26 cellular contexts compared by ENCODE assay signal in genomic region chr4:73706811-73707210, GRCh38. TPM values are rescaled to one million over a fixed set of nuclear protein-coding genes. Genes with fewer than 3 reads are reported as not detected.
DNase-seq lines count a peak whose midpoint lies in the region; ATAC-seq, FAIRE-seq and TF ChIP-seq lines count a peak whose summit lies in the region.
"Had no signal": no experiment of that assay in that cellular context is flagged by ENCODE, and none has a peak within 500 bp of the region (broad histone marks: within the 10 kb centered on the region; RNA-seq: fewer than 3 reads in every experiment).

No MANE protein-coding gene starts in this region.

- dilution Hi-C loops in endothelial cell of umbilical vein (cut with MboI; ENCODE audit: extremely low pct_ligation_motif_present, low sequenced_read_pairs) = no loop called here

- H3K9me3 ChIP-seq in A549 (0 out of 3 replicates have a peak, but pooled peaks cover 3% of the 10 kb centered on the region), Panc1 (ENCODE audit: control insufficient read depth, insufficient read depth, low read depth, low read length) (peaks cover 4% of the 10 kb centered on the region; the same call in 1 of the 2 replicates), endothelial cell of umbilical vein (replicated peaks; ENCODE audit: control insufficient read depth, insufficient read depth, low read length) (no peaks in the 10 kb centered on the region), vagina (no peaks in the 10 kb centered on the region)
- H3K9me3 ChIP-seq: BLaER1 treated with 17β-estradiol and CSF1 and Interleukin-3, amounts not matched to agents 10 nM and 100 nM; SJCRH30 had no signal

- TF ChIP-seq CTCF in A549 (IDR thresholded peaks at IDR 0.05) (no peak), HL-60 (IDR thresholded peaks at IDR 0.05; ENCODE audit: insufficient read depth, low read length) (no peak), Panc1 (IDR thresholded peaks at IDR 0.05) (no peak), endothelial cell of umbilical vein (IDR thresholded peaks at IDR 0.05; ENCODE audit: extremely low read depth in 1 of 2, insufficient read depth in 1 of 2, low read depth in 1 of 2, low read length in 2 of 2) (no peak), vagina (IDR thresholded peaks at IDR 0.05) (no peak)

- in situ Hi-C loops in Panc1 (cut with HindIII; ENCODE audit: low pct_unique_long_range_greater_than_20kb, low sequenced_read_pairs) = no loop called here

- intact Hi-C loops in Panc1 (cut with micrococcal nuclease; ENCODE audit: unreplicated experiment) (no loop called here), endothelial cell of umbilical vein (cut with micrococcal nuclease) (no loop called here), vagina (cut with DNase I) (no loop called here)

- CTCF ChIA-PET in A549 (lab: Yijun Ruan, JAX) = interaction anchor here (0.7 to 0.9 kb wide), 4 partner anchors 8 to 261 kb away, joined by 3 to 4 read pairs (median 3); no protein-coding TSS in a partner anchor
- CTCF ChIA-PET in Panc1 (lab: Charles Lee) = no interaction called here
- CTCF ChIA-PET in endothelial cell of umbilical vein (lab: Charles Lee) = interaction anchor here (1.3 to 2.2 kb wide), 7 partner anchors 8 to 45 kb away, joined by 3 to 12 read pairs (median 6); no protein-coding TSS in a partner anchor

- no peaks in the 10 kb centered on the region for H3K9me1 ChIP-seq in endothelial cell of umbilical vein (replicated peaks; ENCODE audit: control insufficient read depth, extremely low read depth, insufficient read depth, low read length)

- BruUV-seq in Panc1 (replicated peaks; lab: Mats Ljungman, UMichigan) = no TSS peak
- BruUV-seq in endothelial cell of umbilical vein (replicated peaks; lab: Mats Ljungman, UMichigan) = no TSS peak

- no peak for DNase-seq in A549 (ENCODE audit: low read depth in 1 of 2, low spot score in 1 of 2)
- DNase-seq in HL-60 (ENCODE audit: low read depth in 1 of 2, low spot score in 1 of 2) = no peak
- DNase-seq in Panc1 (ENCODE audit: low read depth, low spot score) = no peak
- DNase-seq in endothelial cell of umbilical vein (ENCODE audit: low read depth, low spot score) = no peak
- DNase-seq in MV-4-11 (lab: John Stamatoyannopoulos, UW) = no peak
- DNase-seq in vagina (ENCODE audit: extremely low spot score in 2 of 2) = no peak
- DNase-seq: 8988T; AML-193; CD4-positive, alpha-beta T cell; DMS 273 treated with DMSO at 0.1 percent for 48 hours; DMS79; GF-D8; Karpas-422; NCI-H1105; NCI-H1930; NCI-H2107; NCI-H524; NCI-H82; SJCRH30; T-helper 2 cell had no signal

- H3K27me3 ChIP-seq in HL-60 (ENCODE audit: insufficient read depth, poor library complexity, severe bottlenecking) = no peaks in the 10 kb centered on the region
- no peaks in the 10 kb centered on the region for H3K27me3 ChIP-seq in Panc1 (ENCODE audit: control insufficient read depth, insufficient read depth, low read length)
- H3K27me3 ChIP-seq in endothelial cell of umbilical vein (ENCODE audit: control insufficient read depth in 2 of 2, insufficient read depth in 2 of 2, low read length in 2 of 2) = no peaks in the 10 kb centered on the region
- H3K27me3 ChIP-seq in vagina = no peaks in the 10 kb centered on the region
- H3K27me3 ChIP-seq: BLaER1 treated with 17β-estradiol and CSF1 and Interleukin-3, amounts not matched to agents 10 nM and 100 nM; SJCRH30 had no signal

- H3K27ac ChIP-seq in A549 (peak overlapping the region; percentile 87 to 91), HL-60 (replicated peaks) (peak overlapping the region; percentile 79), Panc1 (ENCODE audit: low read length) (peak overlapping the region; percentile 97), endothelial cell of umbilical vein (ENCODE audit: insufficient read depth, low read depth, low read length) (peak overlapping the region; percentile 74), vagina (no peak overlapping the region)
- H3K27ac ChIP-seq: SJCRH30 had no signal

- POLR2A ChIA-PET in A549 (lab: Yijun Ruan, JAX) (interaction anchor here (1.0 kb wide), 1 partner anchor 34 kb away, joined by 3 read pairs; the partner anchor contains the start of gene CXCL8), Panc1 (lab: Charles Lee) (no interaction called here), endothelial cell of umbilical vein (lab: Charles Lee) (no interaction called here)

- H3K36me3 ChIP-seq in Panc1 (ENCODE audit: control insufficient read depth, insufficient read depth, low read length) (no peaks in the 10 kb centered on the region), endothelial cell of umbilical vein (ENCODE audit: control insufficient read depth in 2 of 2, extremely low read depth in 1 of 2, insufficient read depth in 2 of 2, low read length in 2 of 2) (no peaks in the 10 kb centered on the region), vagina (no peaks in the 10 kb centered on the region)
- H3K36me3 ChIP-seq: BLaER1 treated with 17β-estradiol and CSF1 and Interleukin-3, amounts not matched to agents 10 nM and 100 nM; SJCRH30 had no signal

- FAIRE-seq in A549 (lab: Jason Lieb, UNC) = no peak
- no peak for FAIRE-seq in endothelial cell of umbilical vein (lab: Jason Lieb, UNC)
- FAIRE-seq: GM12892, RCC 7860 had no signal

- TF ChIP-seq RAD21 in A549 (conservative IDR thresholded peaks at IDR 0.05 in 1 of 2, IDR thresholded peaks at IDR 0.05 in 1 of 2) = no peak

- no peak overlapping the region for H2AFZ ChIP-seq in endothelial cell of umbilical vein (ENCODE audit: low read depth, low read length)

- TF ChIP-seq POLR2A in A549 (IDR thresholded peaks at IDR 0.05; ENCODE audit: low read length) (no peak), endothelial cell of umbilical vein (IDR thresholded peaks at IDR 0.05; ENCODE audit: low read depth, low read length) (no peak), vagina (IDR thresholded peaks at IDR 0.05) (no peak)

- ATAC-seq in A549 (no peak), Panc1 (no peak), HG02870 (IDR thresholded peaks at IDR 0.05; ENCODE audit: unreplicated experiment) (no peak), HG03378 (IDR thresholded peaks at IDR 0.05; ENCODE audit: unreplicated experiment) (no peak)
- ATAC-seq: Right ventricle myocardium inferior had no signal

- TF ChIP-seq EP300 in A549 (IDR thresholded peaks at IDR 0.05) = no peak

- WGBS in A549 (ENCODE audit: missing lambda C conversion rate) = 97% methylated on average over 2 of the region's 2 CpGs

- H4K20me1 ChIP-seq in endothelial cell of umbilical vein (replicated peaks; ENCODE audit: control insufficient read depth, extremely low read depth, insufficient read depth, low read length) = no peaks in the 10 kb centered on the region
- H4K20me1 ChIP-seq: BLaER1 treated with 17β-estradiol and CSF1 and Interleukin-3, amounts not matched to agents 10 nM and 100 nM had no signal

- no peak overlapping the region for H3K4me3 ChIP-seq in A549
- H3K4me3 ChIP-seq in HL-60 (replicated peaks; ENCODE audit: insufficient read depth, low read length) = no peak overlapping the region
- H3K4me3 ChIP-seq in Panc1 (ENCODE audit: low read depth in 2 of 2, low read length in 2 of 2) = no peak overlapping the region
- no peak overlapping the region for H3K4me3 ChIP-seq in endothelial cell of umbilical vein (replicated peaks in 1 of 3; ENCODE audit: insufficient read depth in 1 of 3, low read depth in 1 of 3, low read length in 3 of 3)
- H3K4me3 ChIP-seq in vagina = no peak overlapping the region
- H3K4me3 ChIP-seq: BLaER1 treated with 17β-estradiol and CSF1 and Interleukin-3, amounts not matched to agents 10 nM and 100 nM; SJCRH30 had no signal

- H3K4me1 ChIP-seq in A549 (peaks cover 60% of the 10 kb centered on the region), Panc1 (ENCODE audit: control insufficient read depth, insufficient read depth, low read length) (peaks cover 21% of the 10 kb centered on the region), endothelial cell of umbilical vein (ENCODE audit: control insufficient read depth, extremely low read depth, insufficient read depth, low read length) (peaks cover 64% of the 10 kb centered on the region), vagina (peaks cover 37% of the 10 kb centered on the region)

- H3K79me2 ChIP-seq in endothelial cell of umbilical vein (ENCODE audit: control insufficient read depth, insufficient read depth, low read length) = no peaks in the 10 kb centered on the region

- H3K9ac ChIP-seq in endothelial cell of umbilical vein (replicated peaks; ENCODE audit: extremely low read depth, insufficient read depth, low read length) = no peak overlapping the region

- H3K4me2 ChIP-seq in A549 (no peak overlapping the region; the same call in 2 of the 3 replicates), endothelial cell of umbilical vein (ENCODE audit: insufficient read depth, low read length) (no peak overlapping the region)

TF ChIP-seq in A549, 52 proteins besides CTCF, POLR2A, EP300 and RAD21 (continues in another document):
- no peak for TF ChIP-seq HDAC2 (IDR thresholded peaks at IDR 0.05)

TF ChIP-seq in endothelial cell of umbilical vein, 7 proteins besides CTCF, POLR2A, EP300 and RAD21 (continues in another document):
- no peak for TF ChIP-seq FOS (IDR thresholded peaks at IDR 0.05; ENCODE audit: borderline replicate concordance, insufficient read depth, low read length)
- no peak for TF ChIP-seq EZH2 (IDR thresholded peaks at IDR 0.05; ENCODE audit: borderline replicate concordance, low read depth, low read length, severe bottlenecking)
- TF ChIP-seq GATA2 (IDR thresholded peaks at IDR 0.05; ENCODE audit: insufficient read depth, insufficient read length, low read depth, low read length) = no peak
- TF ChIP-seq MAX (IDR thresholded peaks at IDR 0.05; ENCODE audit: insufficient read depth, insufficient read length) = no peak

RNA-seq across cellular contexts. Expression of gene CXCL8, which starts 33.6 kb away (rescaled TPM):
- polyA plus RNA-seq in A549 (2011; rRNA removed) = 57.2 and 87.7 TPM in 2 replicates
- polyA plus RNA-seq in A549 (2012; cell fraction: cytosol; rRNA removed) = 7.3 and 9.1 TPM in 2 replicates
- polyA plus RNA-seq in A549 (2012; cell fraction: nucleus; rRNA removed) = 3.4 and 7.2 TPM in 2 replicates
- 4.0 to 5.6 TPM (median 4.4 TPM) in 3 replicates for polyA plus RNA-seq in A549 (2017; fragmentation: RNase III; extraction: RNeasy Plus Mini Kit Qiagen cat#74134 plus additional on column Dnase treatment)
- polyA minus RNA-seq in A549 (2011; rRNA and poly(A)+ RNA removed) = 20.2 and 42.4 TPM in 2 replicates
- 0.82 TPM for total RNA-seq in Panc1 (2021; ENCODE audit: unreplicated experiment)
- 1.4 TPM for polyA plus RNA-seq in Panc1 (2012; ENCODE audit: insufficient read length)
- 5.2 and 12.6 TPM in 2 replicates for total RNA-seq in endothelial cell of umbilical vein
- 3.4 and 6.4 TPM in 2 replicates for polyA plus RNA-seq in endothelial cell of umbilical vein
- 13.7 and 15.1 TPM in 2 replicates for polyA plus RNA-seq in endothelial cell of umbilical vein (2011; cell fraction: cytosol; rRNA removed)
- 15.6 and 21.3 TPM in 2 replicates for polyA plus RNA-seq in endothelial cell of umbilical vein (2011; cell fraction: nucleus; rRNA removed)
- 35.7 and 56.4 TPM in 2 replicates for polyA plus RNA-seq in endothelial cell of umbilical vein (2012)
- polyA minus RNA-seq in endothelial cell of umbilical vein = 18.1 and 19.6 TPM in 2 replicates
- polyA minus RNA-seq in endothelial cell of umbilical vein (2011; cell fraction: cytosol; rRNA and poly(A)+ RNA removed) = 6.1 TPM
- polyA minus RNA-seq in endothelial cell of umbilical vein (2011; cell fraction: nucleus; rRNA and poly(A)+ RNA removed) = 14.4 and 30.7 TPM in 2 replicates
- total RNA-seq in vagina = 0.49 TPM
- total RNA-seq: Right ventricle myocardium inferior had no signal
